ENCODE assay signal across 25 cellular contexts in genomic region chr2:12577567-12577966, GRCh38.
"Had no signal": no experiment of that assay in that cellular context is flagged by ENCODE, and none has a peak within 500 bp of the region (broad histone marks: within the 10 kb centered on the region; RNA-seq: fewer than 3 reads in every experiment).

No MANE protein-coding gene starts in this region.

- H3K36me3 Mint-ChIP-seq: naive B cell; stimulated activated naive B cell treated with anti-CD40 and anti-IgM and Interleukin-4, amounts not matched to agents 10 μg/mL and 1 μg/mL and 100 μg/mL, for 72 hours had no signal

- H3K27ac ChIP-seq: brain microvascular endothelial cell, gastroesophageal sphincter, right atrium auricular region, stomach, tibial nerve, VCaP had no signal

- H3K9me3 ChIP-seq: gastroesophageal sphincter, right atrium auricular region, stomach, tibial nerve had no signal

- H3K27me3 Mint-ChIP-seq: activated CD4-positive, alpha-beta memory T cell treated with anti-CD3 and anti-CD28 coated beads, Interleukin-2, amount 10 ng/mL, durations not matched to agents 7 days and 5 days; activated CD4-positive, alpha-beta T cell treated with anti-CD3 and anti-CD28 coated beads, Interleukin-2, amount 10 ng/mL, durations not matched to agents 7 days and 5 days; activated T-cell treated with anti-CD3 and anti-CD28 coated beads, Interleukin-2, amount 50 U/mL, for 24 hours; activated T-helper 17 cell treated with anti-CD3 and anti-CD28 coated beads, Interleukin-2, amount 50 U/mL, for 72 hours had no signal

- H3K4me1 ChIP-seq: gastroesophageal sphincter, right atrium auricular region, stomach, tibial nerve had no signal

- H3K4me3 Mint-ChIP-seq: activated CD4-positive, alpha-beta memory T cell treated with anti-CD3 and anti-CD28 coated beads, Interleukin-2, amount 10 ng/mL, durations not matched to agents 7 days and 5 days; activated CD4-positive, alpha-beta T cell treated with anti-CD3 and anti-CD28 coated beads, Interleukin-2, amount 10 ng/mL, durations not matched to agents 7 days and 5 days; activated T-cell treated with anti-CD3 and anti-CD28 coated beads, Interleukin-2, amount 50 U/mL, for 24 hours; activated T-helper 17 cell treated with anti-CD3 and anti-CD28 coated beads, Interleukin-2, amount 50 U/mL, for 72 hours; naive B cell; nephron progenitor cell; stimulated activated naive B cell treated with anti-CD40 and anti-IgM and Interleukin-4, amounts not matched to agents 10 μg/mL and 1 μg/mL and 100 μg/mL, for 72 hours; T-helper 2 cell treated with Interferon-gamma antibody and Interleukin-4, amounts not matched to agents 5 μg/mL and 100 μg/mL, for 36 hours had no signal

- H3K4me1 Mint-ChIP-seq: activated CD4-positive, alpha-beta memory T cell treated with anti-CD3 and anti-CD28 coated beads, Interleukin-2, amount 10 ng/mL, durations not matched to agents 7 days and 5 days; activated CD4-positive, alpha-beta T cell treated with anti-CD3 and anti-CD28 coated beads, Interleukin-2, amount 10 ng/mL, durations not matched to agents 7 days and 5 days; naive B cell; stimulated activated naive B cell treated with anti-CD40 and anti-IgM and Interleukin-4, amounts not matched to agents 10 μg/mL and 1 μg/mL and 100 μg/mL, for 72 hours had no signal

- H3K27ac Mint-ChIP-seq: activated CD4-positive, alpha-beta memory T cell treated with anti-CD3 and anti-CD28 coated beads, Interleukin-2, amount 10 ng/mL, durations not matched to agents 7 days and 5 days; activated CD4-positive, alpha-beta T cell treated with anti-CD3 and anti-CD28 coated beads, Interleukin-2, amount 10 ng/mL, durations not matched to agents 7 days and 5 days; activated T-cell treated with anti-CD3 and anti-CD28 coated beads, Interleukin-2, amount 50 U/mL, for 24 hours; activated T-helper 17 cell treated with anti-CD3 and anti-CD28 coated beads, Interleukin-2, amount 50 U/mL, for 72 hours; naive B cell; nephron progenitor cell; stimulated activated naive B cell treated with anti-CD40 and anti-IgM and Interleukin-4, amounts not matched to agents 10 μg/mL and 1 μg/mL and 100 μg/mL, for 72 hours; T-helper 2 cell treated with Interferon-gamma antibody and Interleukin-4, amounts not matched to agents 5 μg/mL and 100 μg/mL, for 36 hours had no signal

- H3K27me3 ChIP-seq: brain microvascular endothelial cell, gastroesophageal sphincter, right atrium auricular region, stomach, tibial nerve had no signal

- H3K9me3 Mint-ChIP-seq: activated CD4-positive, alpha-beta memory T cell treated with anti-CD3 and anti-CD28 coated beads, Interleukin-2, amount 10 ng/mL, durations not matched to agents 7 days and 5 days; activated CD4-positive, alpha-beta T cell treated with anti-CD3 and anti-CD28 coated beads, Interleukin-2, amount 10 ng/mL, durations not matched to agents 7 days and 5 days; activated T-cell treated with anti-CD3 and anti-CD28 coated beads, Interleukin-2, amount 50 U/mL, for 24 hours; naive B cell; nephron progenitor cell; stimulated activated naive B cell treated with anti-CD40 and anti-IgM and Interleukin-4, amounts not matched to agents 10 μg/mL and 1 μg/mL and 100 μg/mL, for 72 hours; T-helper 2 cell treated with Interferon-gamma antibody and Interleukin-4, amounts not matched to agents 5 μg/mL and 100 μg/mL, for 36 hours had no signal

- H3K4me3 ChIP-seq: gastroesophageal sphincter, right atrium auricular region, stomach, tibial nerve had no signal

- DNase-seq: activated CD4-positive, alpha-beta memory T cell treated with anti-CD3 and anti-CD28 coated beads, Interleukin-2, amount 10 ng/mL, durations not matched to agents 7 days and 5 days; activated CD4-positive, alpha-beta T cell treated with anti-CD3 and anti-CD28 coated beads, Interleukin-2, amount 10 ng/mL, durations not matched to agents 7 days and 5 days; activated CD4-positive, CD25-positive, alpha-beta regulatory T cell treated with anti-CD3 and anti-CD28 coated beads, Interleukin-2, amount 50 U/mL, for 72 hours; activated CD8-positive, alpha-beta memory T cell treated with anti-CD3 and anti-CD28 coated beads, Interleukin-2, amount 50 U/mL, for 48 hours; activated gamma-delta T cell treated with Interleukin-2 at 50 U/mL for 16 hours; activated naive CD4-positive, alpha-beta T cell treated with anti-CD3 and anti-CD28 coated beads, Interleukin-2, amount 50 U/mL, for 16 hours; activated T-cell treated with anti-CD3 and anti-CD28 coated beads, Interleukin-2, amount 50 U/mL, for 24 hours; amniotic stem cell; brain microvascular endothelial cell; hippocampal formation; left cardiac atrium; mammary epithelial cell; naive B cell; nephron progenitor cell; occipital lobe; stimulated activated CD4-positive, alpha-beta T cell treated with anti-CD3 and anti-CD28 coated beads, Interleukin-15, amount 100 ng/mL, for 24 hours; stimulated activated CD4-positive, alpha-beta T cell treated with anti-CD3 and anti-CD28 coated beads, Interleukin-2, amount 100 ng/mL, for 24 hours; stimulated activated naive B cell treated with anti-CD40 and anti-IgM and Interleukin-4, amounts not matched to agents 10 μg/mL and 1 μg/mL and 100 μg/mL, for 72 hours; stomach had no signal

- H3K36me3 ChIP-seq: brain microvascular endothelial cell, gastroesophageal sphincter, right atrium auricular region, stomach, tibial nerve had no signal
